26 cellular contexts compared by ENCODE assay signal in genomic region chr15:29690765-29691475, GRCh38.
DNase-seq lines count a peak whose midpoint lies in the region; ATAC-seq, FAIRE-seq and TF ChIP-seq lines count a peak whose summit lies in the region.
"Had no signal": no experiment of that assay in that cellular context is flagged by ENCODE, and none has a peak within 500 bp of the region (broad histone marks: within the 10 kb centered on the region; RNA-seq: fewer than 3 reads in every experiment).

No MANE protein-coding gene starts in this region.

- peak; percentile 13 for ATAC-seq in foreskin keratinocyte
- no peak for ATAC-seq in GM19452 (IDR thresholded peaks at IDR 0.05; ENCODE audit: unreplicated experiment)
- ATAC-seq: gastrocnemius medialis; GM12878; HCT116; pancreas; stimulated activated naive B cell treated with anti-CD40 and anti-IgM and Interleukin-4, amounts not matched to agents 10 μg/mL and 1 μg/mL and 100 μg/mL, for 72 hours; T-cell; upper lobe of right lung had no signal

- no peak for FAIRE-seq in bronchial epithelial cell (lab: Jason Lieb, UNC)
- FAIRE-seq in RCC 7860 (lab: Jason Lieb, UNC) = no peak
- FAIRE-seq: GM12878, pancreas had no signal

- no peaks in the 10 kb centered on the region for H3K27me3 ChIP-seq in bronchial epithelial cell (ENCODE audit: control insufficient read depth, insufficient read depth, low read length)
- H3K27me3 ChIP-seq in foreskin keratinocyte = no peaks in the 10 kb centered on the region
- no peaks in the 10 kb centered on the region for H3K27me3 ChIP-seq in brain microvascular endothelial cell (replicated peaks)
- H3K27me3 ChIP-seq: gastrocnemius medialis, hepatocyte, pancreas, upper lobe of right lung had no signal

- peak; percentile 33 for DNase-seq in NCI-H1092 treated with DMSO at 0.1 percent for 48 hours (lab: John Stamatoyannopoulos, UW)
- no peak for DNase-seq in NCI-H1092 (lab: John Stamatoyannopoulos, UW)
- DNase-seq in bronchial epithelial cell (ENCODE audit: low read depth) = peak; percentile 49
- DNase-seq in foreskin keratinocyte = peak in 1 of 2 donors; percentile 50
- DNase-seq in mesothelial cell of epicardium (ENCODE audit: low spot score in 2 of 2, unreplicated experiment in 2 of 2) = no peak
- DNase-seq in brain microvascular endothelial cell = no peak
- no peak for DNase-seq in RCC 7860 (ENCODE audit: low spot score)
- DNase-seq: 8988T; activated CD4-positive, alpha-beta T cell treated with anti-CD3 and anti-CD28 coated beads, Interleukin-2, amount 10 ng/mL, durations not matched to agents 7 days and 5 days; CD4-positive, alpha-beta memory T cell; gastrocnemius medialis; MV-4-11; NCI-H146; NCI-H774; pancreas; RPMI8226; stimulated activated naive B cell treated with anti-CD40 and anti-IgM and Interleukin-4, amounts not matched to agents 10 μg/mL and 1 μg/mL and 100 μg/mL, for 72 hours; substantia nigra; T-cell; upper lobe of right lung had no signal

- no peak overlapping the region for H3K27ac Mint-ChIP-seq in mesothelial cell of epicardium
- H3K27ac Mint-ChIP-seq: activated CD4-positive, alpha-beta T cell treated with anti-CD3 and anti-CD28 coated beads, Interleukin-2, amount 10 ng/mL, durations not matched to agents 7 days and 5 days; activated naive CD4-positive, alpha-beta T cell treated with anti-CD3 and anti-CD28 coated beads, Interleukin-2, amount 50 U/mL, for 24 hours; stimulated activated naive B cell treated with anti-CD40 and anti-IgM and Interleukin-4, amounts not matched to agents 10 μg/mL and 1 μg/mL and 100 μg/mL, for 72 hours; T-cell had no signal

- H3K4me3 ChIP-seq in bronchial epithelial cell (ENCODE audit: low read depth, low read length) (no peak overlapping the region), brain microvascular endothelial cell (ENCODE audit: low read depth, low read length) (no peak overlapping the region)
- H3K4me3 ChIP-seq: gastrocnemius medialis, GM12878, hepatocyte, pancreas, skin epidermis, upper lobe of right lung had no signal

- H3K36me3 Mint-ChIP-seq in mesothelial cell of epicardium = peaks cover 19% of the 10 kb centered on the region
- H3K36me3 Mint-ChIP-seq: activated naive CD4-positive, alpha-beta T cell treated with anti-CD3 and anti-CD28 coated beads, Interleukin-2, amount 50 U/mL, for 24 hours; CD4-positive, alpha-beta memory T cell; stimulated activated naive B cell treated with anti-CD40 and anti-IgM and Interleukin-4, amounts not matched to agents 10 μg/mL and 1 μg/mL and 100 μg/mL, for 72 hours; T-cell had no signal

- peaks cover 10% of the 10 kb centered on the region for H3K4me1 ChIP-seq in foreskin keratinocyte
- H3K4me1 ChIP-seq: gastrocnemius medialis, upper lobe of right lung had no signal

- H3K4me1 Mint-ChIP-seq in mesothelial cell of epicardium = peaks cover 17% of the 10 kb centered on the region
- H3K4me1 Mint-ChIP-seq: activated CD4-positive, alpha-beta T cell treated with anti-CD3 and anti-CD28 coated beads, Interleukin-2, amount 10 ng/mL, durations not matched to agents 7 days and 5 days; activated naive CD4-positive, alpha-beta T cell treated with anti-CD3 and anti-CD28 coated beads, Interleukin-2, amount 50 U/mL, for 24 hours; CD4-positive, alpha-beta memory T cell; stimulated activated naive B cell treated with anti-CD40 and anti-IgM and Interleukin-4, amounts not matched to agents 10 μg/mL and 1 μg/mL and 100 μg/mL, for 72 hours; T-cell had no signal

- H3K36me3 ChIP-seq in bronchial epithelial cell (ENCODE audit: control insufficient read depth, insufficient read depth, low read length) (no peaks in the 10 kb centered on the region), brain microvascular endothelial cell (replicated peaks) (no peaks in the 10 kb centered on the region)
- H3K36me3 ChIP-seq: gastrocnemius medialis, pancreas, upper lobe of right lung had no signal

- H3K27me3 Mint-ChIP-seq in mesothelial cell of epicardium (ENCODE audit: low read depth) = no peaks in the 10 kb centered on the region

- no peak overlapping the region for H3K4me3 Mint-ChIP-seq in mesothelial cell of epicardium
- H3K4me3 Mint-ChIP-seq: activated CD4-positive, alpha-beta T cell treated with anti-CD3 and anti-CD28 coated beads, Interleukin-2, amount 10 ng/mL, durations not matched to agents 7 days and 5 days; activated naive CD4-positive, alpha-beta T cell treated with anti-CD3 and anti-CD28 coated beads, Interleukin-2, amount 50 U/mL, for 24 hours; CD4-positive, alpha-beta memory T cell; stimulated activated naive B cell treated with anti-CD40 and anti-IgM and Interleukin-4, amounts not matched to agents 10 μg/mL and 1 μg/mL and 100 μg/mL, for 72 hours; T-cell had no signal

- TF ChIP-seq CTCF in bronchial epithelial cell (IDR thresholded peaks at IDR 0.05; ENCODE audit: insufficient read depth, low read length, severe bottlenecking) = no peak
- no peak for TF ChIP-seq CTCF in foreskin keratinocyte (conservative IDR thresholded peaks at IDR 0.05)
- no peak for TF ChIP-seq CTCF in mesothelial cell of epicardium (IDR thresholded peaks at IDR 0.05; ENCODE audit: unreplicated experiment)
- TF ChIP-seq CTCF in brain microvascular endothelial cell (IDR thresholded peaks at IDR 0.05; ENCODE audit: low read depth, low read length, missing control alignments) = no peak

- in situ Hi-C loops in brain microvascular endothelial cell (cut with HindIII; ENCODE audit: low pct_ligation_motif_present, low sequenced_read_pairs) = no loop called here

- H3K27ac ChIP-seq in foreskin keratinocyte (no peak overlapping the region), brain microvascular endothelial cell (no peak overlapping the region)
- H3K27ac ChIP-seq: gastrocnemius medialis, hepatocyte, pancreas, skin epidermis, upper lobe of right lung had no signal

- H3K9me3 Mint-ChIP-seq in mesothelial cell of epicardium = peaks cover 26% of the 10 kb centered on the region
- H3K9me3 Mint-ChIP-seq: activated CD4-positive, alpha-beta T cell treated with anti-CD3 and anti-CD28 coated beads, Interleukin-2, amount 10 ng/mL, durations not matched to agents 7 days and 5 days had no signal

Comparison
In these comparisons a context has a peak if more than half of its experiments do, and no peak if none do; other contexts are left out.
1. DNase-seq: peak in NCI-H1092 treated with DMSO at 0.1 percent for 48 hours (single experiment) and bronchial epithelial cell (single experiment); none in NCI-H1092 (single experiment), mesothelial cell of epicardium (0 of 2), brain microvascular endothelial cell (single experiment) and RCC 7860 (single experiment).